21 cellular contexts compared by ENCODE assay signal in the genomic region with DNA sequence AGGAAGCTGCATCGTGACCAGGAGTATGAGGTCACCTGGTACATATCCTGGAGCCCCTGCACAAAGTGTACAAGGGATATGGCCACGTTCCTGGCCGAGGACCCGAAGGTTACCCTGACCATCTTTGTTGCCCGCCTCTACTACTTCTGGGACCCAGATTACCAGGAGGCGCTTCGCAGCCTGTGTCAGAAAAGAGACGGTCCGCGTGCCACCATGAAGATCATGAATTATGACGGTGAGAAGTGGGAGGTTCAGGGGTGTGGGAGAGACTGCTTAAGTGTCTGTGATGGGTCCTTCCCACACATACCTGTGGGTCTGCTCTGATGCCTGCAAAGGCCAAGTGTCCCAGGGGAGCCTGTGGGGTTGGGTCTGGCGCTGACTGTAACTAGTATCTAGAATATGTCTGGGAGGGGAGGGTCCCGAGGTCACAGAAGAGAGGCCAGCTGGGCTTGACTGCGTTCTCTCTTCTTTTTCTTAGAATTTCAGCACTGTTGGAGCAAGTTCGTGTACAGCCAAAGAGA. TPM values are rescaled to one million over a fixed set of nuclear protein-coding genes. Genes with fewer than 3 reads are reported as not detected.
DNase-seq lines count a peak whose midpoint lies in the region; FAIRE-seq and TF ChIP-seq lines count a peak whose summit lies in the region.
"Had no signal": no experiment of that assay in that cellular context is flagged by ENCODE, and none has a peak within 500 bp of the region (broad histone marks: within the 10 kb centered on the region; RNA-seq: fewer than 3 reads in every experiment).

No MANE protein-coding gene starts in this region.

- H3K36me3 ChIP-seq in astrocyte (ENCODE audit: insufficient read depth, low read length), result no peaks in the 10 kb centered on the region
- H3K36me3 ChIP-seq in right atrium auricular region, result no peaks in the 10 kb centered on the region
- H3K36me3 ChIP-seq: cardiac muscle cell had no signal

- no peaks in the 10 kb centered on the region for H3K79me2 ChIP-seq in astrocyte (ENCODE audit: insufficient read depth, low read length)

- no peaks in the 10 kb centered on the region for H3K9me3 Mint-ChIP-seq in T-helper 2 cell treated with Interferon-gamma antibody and Interleukin-4, amounts not matched to agents 5 μg/mL and 100 μg/mL, for 36 hours
- no peaks in the 10 kb centered on the region for H3K9me3 Mint-ChIP-seq in IgD-negative memory B cell
- no peaks in the 10 kb centered on the region for H3K9me3 Mint-ChIP-seq in astrocyte (ENCODE audit: unreplicated experiment)
- H3K9me3 Mint-ChIP-seq in nephron progenitor cell, result no peaks in the 10 kb centered on the region

- H3K4me2 ChIP-seq in astrocyte (ENCODE audit: low read length), result no peak overlapping the region

- TF ChIP-seq CTCF in astrocyte (IDR thresholded peaks at IDR 0.05; ENCODE audit: insufficient read depth, low read depth, low read length) (no peak), nephron progenitor cell (IDR thresholded peaks at IDR 0.05) (no peak), right atrium auricular region (IDR thresholded peaks at IDR 0.05) (no peak)

- H3K4me1 ChIP-seq in astrocyte (ENCODE audit: insufficient read depth, low read length) (no peaks in the 10 kb centered on the region), right atrium auricular region (peaks cover 0 to 10% of the 10 kb centered on the region in 2 donors)

- H3K27me3 ChIP-seq in astrocyte (ENCODE audit: insufficient read depth, low read length), result no peaks in the 10 kb centered on the region
- no peaks in the 10 kb centered on the region for H3K27me3 ChIP-seq in right atrium auricular region
- H3K27me3 ChIP-seq: cardiac muscle cell, gastroesophageal sphincter, left lung had no signal

- no peaks in the 10 kb centered on the region for H3K27me3 Mint-ChIP-seq in T-helper 2 cell treated with Interferon-gamma antibody and Interleukin-4, amounts not matched to agents 5 μg/mL and 100 μg/mL, for 36 hours (ENCODE audit: low read depth)
- no peaks in the 10 kb centered on the region for H3K27me3 Mint-ChIP-seq in IgD-negative memory B cell
- peaks cover 28% of the 10 kb centered on the region for H3K27me3 Mint-ChIP-seq in astrocyte (ENCODE audit: low read depth, unreplicated experiment)
- H3K27me3 Mint-ChIP-seq in nephron progenitor cell (ENCODE audit: low read depth, poor library complexity), result no peaks in the 10 kb centered on the region
- H3K27me3 Mint-ChIP-seq: progenitor cell of endocrine pancreas had no signal

- H3K27ac ChIP-seq in astrocyte (ENCODE audit: low read depth, low read length) (no peak overlapping the region), right atrium auricular region (no peak overlapping the region)
- H3K27ac ChIP-seq: cardiac muscle cell, gastroesophageal sphincter, left lung had no signal

- H3K27ac Mint-ChIP-seq in T-helper 2 cell treated with Interferon-gamma antibody and Interleukin-4, amounts not matched to agents 5 μg/mL and 100 μg/mL, for 36 hours, result peak overlapping the region; percentile 11
- H3K27ac Mint-ChIP-seq in IgD-negative memory B cell (peak overlapping the region in 2 of 3 donors; percentile 89), astrocyte (ENCODE audit: unreplicated experiment) (peak overlapping the region; percentile 38), nephron progenitor cell (peak overlapping the region; percentile 69)
- H3K27ac Mint-ChIP-seq: progenitor cell of endocrine pancreas had no signal

- H3K36me3 Mint-ChIP-seq in T-helper 2 cell treated with Interferon-gamma antibody and Interleukin-4, amounts not matched to agents 5 μg/mL and 100 μg/mL, for 36 hours (ENCODE audit: low read depth), result peaks cover 42% of the 10 kb centered on the region
- H3K36me3 Mint-ChIP-seq in IgD-negative memory B cell (peaks cover 4% of the 10 kb centered on the region), astrocyte (ENCODE audit: low read depth, unreplicated experiment) (no peaks in the 10 kb centered on the region), nephron progenitor cell (ENCODE audit: low read depth) (no peaks in the 10 kb centered on the region)

- H3K4me3 Mint-ChIP-seq in T-helper 2 cell treated with Interferon-gamma antibody and Interleukin-4, amounts not matched to agents 5 μg/mL and 100 μg/mL, for 36 hours, result peak overlapping the region; percentile 3
- H3K4me3 Mint-ChIP-seq in IgD-negative memory B cell, result peak overlapping the region in 2 of 4 donors; percentile 56 to 75
- H3K4me3 Mint-ChIP-seq in astrocyte (ENCODE audit: unreplicated experiment), result no peak overlapping the region
- peak overlapping the region; percentile 20 for H3K4me3 Mint-ChIP-seq in nephron progenitor cell

- H3K9me3 ChIP-seq in astrocyte (ENCODE audit: insufficient read depth, low read depth, low read length) (no peaks in the 10 kb centered on the region), right atrium auricular region (no peaks in the 10 kb centered on the region)
- H3K9me3 ChIP-seq: gastroesophageal sphincter, left lung had no signal

- H3K4me3 ChIP-seq in astrocyte (ENCODE audit: insufficient read depth, low read depth, low read length) (no peak overlapping the region), right atrium auricular region (no peak overlapping the region)
- H3K4me3 ChIP-seq: cardiac muscle cell, gastroesophageal sphincter, left lung, skin epidermis had no signal

- DNase-seq in T-helper 2 cell treated with Interferon-gamma antibody and Interleukin-4, amounts not matched to agents 5 μg/mL and 100 μg/mL, for 36 hours (ENCODE audit: low spot score), result no peak
- no peak for DNase-seq in T-helper 2 cell
- DNase-seq in astrocyte (ENCODE audit: low read depth), result no peak
- DNase-seq in nephron progenitor cell, result no peak
- no peak for DNase-seq in MV-4-11 (lab: John Stamatoyannopoulos, UW)
- no peak for DNase-seq in right atrium auricular region (ENCODE audit: low spot score)
- no peak for DNase-seq in NCI-H226
- DNase-seq: 8988T; activated CD4-positive, CD25-positive, alpha-beta regulatory T cell treated with anti-CD3 and anti-CD28 coated beads, Interleukin-2, amount 50 U/mL, for 72 hours; activated T-cell treated with anti-CD3 and anti-CD28 coated beads, Interleukin-2, amount 50 U/mL, for 1 hour; DMS53; NCI-H146; NCI-H2227 treated with DMSO at 0.1 percent for 48 hours; stimulated activated CD4-positive, alpha-beta T cell treated with anti-CD3 and anti-CD28 coated beads, Interleukin-4, amount 100 ng/mL, for 24 hours had no signal

- FAIRE-seq in astrocyte (lab: Jason Lieb, UNC), result no peak

- no peak overlapping the region for H2AFZ ChIP-seq in astrocyte (ENCODE audit: low read depth, low read length)

- H3K4me1 Mint-ChIP-seq in T-helper 2 cell treated with Interferon-gamma antibody and Interleukin-4, amounts not matched to agents 5 μg/mL and 100 μg/mL, for 36 hours (ENCODE audit: low read depth), result peaks cover 28% of the 10 kb centered on the region
- H3K4me1 Mint-ChIP-seq in IgD-negative memory B cell, result peaks cover 23 to 35% (median 27%) of the 10 kb centered on the region in 3 donors
- no peaks in the 10 kb centered on the region for H3K4me1 Mint-ChIP-seq in astrocyte (ENCODE audit: low read depth, unreplicated experiment)
- peaks cover 65% of the 10 kb centered on the region for H3K4me1 Mint-ChIP-seq in nephron progenitor cell

- H3K9ac ChIP-seq in astrocyte (ENCODE audit: low read length), result no peak overlapping the region

- no peaks in the 10 kb centered on the region for H4K20me1 ChIP-seq in astrocyte (ENCODE audit: insufficient read depth, low read length)

RNA-seq across cellular contexts. Expression of a gene that starts 4.0 kb away (rescaled TPM):
- polyA plus RNA-seq in IgD-negative memory B cell, result 90.7 TPM
- 2.4 and 2.7 TPM in 2 replicates for total RNA-seq in astrocyte
- 1 to 10 TPM; 2.5 to 3.2 TPM for total RNA-seq in right atrium auricular region

RNA-seq across cellular contexts. Expression of a gene that starts 16.0 kb away (rescaled TPM):
- 0.48 TPM for polyA plus RNA-seq in IgD-negative memory B cell
- 0.30 and 0.48 TPM in 2 replicates for total RNA-seq in astrocyte
- 1 to 10 TPM in 1 of 2 donors, not detected in 1; 1.3 TPM for total RNA-seq in right atrium auricular region
- total RNA-seq: gastroesophageal sphincter, progenitor cell of endocrine pancreas, temporal lobe had no signal

RNA-seq across cellular contexts. Expression of a gene that starts 40.4 kb away (rescaled TPM):
- polyA plus RNA-seq in IgD-negative memory B cell, result 33.0 TPM
- total RNA-seq in astrocyte (10.4 and 11.0 TPM in 2 replicates), right atrium auricular region (1 to 10 TPM; 3.4 to 6.3 TPM)

Comparison
In these comparisons a context has a peak if more than half of its experiments do, and no peak if none do; other contexts are left out.
1. H3K27ac Mint-ChIP-seq: peak in every context shown above with its lines; median percentile 89 in IgD-negative memory B cell; 69 in nephron progenitor cell; 38 in astrocyte; 11 in T-helper 2 cell treated with Interferon-gamma antibody and Interleukin-4, amounts not matched to agents 5 μg/mL and 100 μg/mL, for 36 hours.